28 cellular contexts compared by ENCODE assay signal in genomic region chr6:44228433-44228832, GRCh38. TPM values are rescaled to one million over a fixed set of nuclear protein-coding genes. Genes with fewer than 3 reads are reported as not detected.
A peak's percentile ranks its signal among the peaks of the same experiment; 100 is the strongest.
DNase-seq lines count a peak whose midpoint lies in the region; ATAC-seq and TF ChIP-seq lines count a peak whose summit lies in the region.
"Had no signal": no experiment of that assay in that cellular context is flagged by ENCODE, and none has a peak within 500 bp of the region (broad histone marks: within the 10 kb centered on the region; RNA-seq: fewer than 3 reads in every experiment).

No MANE protein-coding gene starts in this region.

- ATAC-seq in left ventricle myocardium superior (peak; percentile 1), left cardiac atrium (no peak), left lobe of liver (peak; percentile 59), psoas muscle (peak in 2 of 4 donors; percentile 2 to 16), HG03457 (IDR thresholded peaks at IDR 0.05; ENCODE audit: unreplicated experiment) (no peak)
- no peak for ATAC-seq in activated T-cell treated with anti-CD3 and anti-CD28 coated beads, Interleukin-2, amount 50 U/mL, for 4 hours
- ATAC-seq: A549; naive thymus-derived CD4-positive, alpha-beta T cell had no signal

- peaks cover 20% of the 10 kb centered on the region for H3K4me1 Mint-ChIP-seq in activated T-cell treated with anti-CD3 and anti-CD28 coated beads, Interleukin-2, amount 50 U/mL, for 24 hours (ENCODE audit: low read depth)
- H3K4me1 Mint-ChIP-seq in activated T-cell treated with anti-CD3 and anti-CD28 coated beads, Interleukin-2, amount 50 U/mL, for 4 hours (ENCODE audit: low read depth), result peaks cover 13% of the 10 kb centered on the region

- H3K27me3 ChIP-seq in psoas muscle (ENCODE audit: insufficient read depth in 3 of 3, low read length in 2 of 3) (no peaks in the 10 kb centered on the region), uterus (no peaks in the 10 kb centered on the region)
- H3K27me3 ChIP-seq: BLaER1, cardiac muscle cell had no signal

- TF ChIP-seq POLR2A in uterus (IDR thresholded peaks at IDR 0.05), result no peak

- H3K27me3 Mint-ChIP-seq in activated T-cell treated with anti-CD3 and anti-CD28 coated beads, Interleukin-2, amount 50 U/mL, for 24 hours, result no peaks in the 10 kb centered on the region
- no peaks in the 10 kb centered on the region for H3K27me3 Mint-ChIP-seq in activated T-cell treated with anti-CD3 and anti-CD28 coated beads, Interleukin-2, amount 50 U/mL, for 4 hours (ENCODE audit: low read depth)
- H3K27me3 Mint-ChIP-seq: activated CD4-positive, alpha-beta T cell treated with anti-CD3 and anti-CD28 coated beads, Interleukin-2, amount 10 ng/mL, durations not matched to agents 24 days and 14 days; naive thymus-derived CD4-positive, alpha-beta T cell had no signal

- H3K36me3 ChIP-seq in psoas muscle (ENCODE audit: insufficient read depth in 1 of 2, low read depth in 1 of 2), result peaks cover 2 to 40% of the 10 kb centered on the region in 2 donors
- H3K36me3 ChIP-seq in uterus, result no peaks in the 10 kb centered on the region

- peaks cover 68% of the 10 kb centered on the region for H3K4me1 ChIP-seq in psoas muscle
- peaks cover 0 to 17% of the 10 kb centered on the region in 2 donors for H3K4me1 ChIP-seq in uterus

- H3K9me3 Mint-ChIP-seq in activated T-cell treated with anti-CD3 and anti-CD28 coated beads, Interleukin-2, amount 50 U/mL, for 24 hours, result no peaks in the 10 kb centered on the region
- H3K9me3 Mint-ChIP-seq in activated T-cell treated with anti-CD3 and anti-CD28 coated beads, Interleukin-2, amount 50 U/mL, for 4 hours, result no peaks in the 10 kb centered on the region
- H3K9me3 Mint-ChIP-seq: activated CD4-positive, alpha-beta T cell treated with anti-CD3 and anti-CD28 coated beads, Interleukin-2, amount 10 ng/mL, durations not matched to agents 24 days and 14 days; activated naive CD4-positive, alpha-beta T cell treated with anti-CD3 and anti-CD28 coated beads for 36 hours; dendritic cell treated with granulocyte-macrophage colony-stimulating factor and Interleukin-4, amounts not matched to agents 40 ng/mL and 50 ng/mL, for 4 days; T-helper 2 cell treated with Interferon-gamma antibody and Interleukin-4, amounts not matched to agents 5 μg/mL and 100 μg/mL, for 36 hours had no signal

- H3K4me3 ChIP-seq in psoas muscle, result peak overlapping the region; percentile 71
- H3K4me3 ChIP-seq in uterus, result no peak overlapping the region
- H3K4me3 ChIP-seq: A549, BLaER1, cardiac muscle cell had no signal

- H3K27ac Mint-ChIP-seq in activated T-cell treated with anti-CD3 and anti-CD28 coated beads, Interleukin-2, amount 50 U/mL, for 24 hours, result no peak overlapping the region
- H3K27ac Mint-ChIP-seq: activated CD4-positive, alpha-beta T cell treated with anti-CD3 and anti-CD28 coated beads, Interleukin-2, amount 10 ng/mL, durations not matched to agents 24 days and 14 days; activated naive CD4-positive, alpha-beta T cell treated with anti-CD3 and anti-CD28 coated beads for 36 hours; dendritic cell treated with granulocyte-macrophage colony-stimulating factor and Interleukin-4, amounts not matched to agents 40 ng/mL and 50 ng/mL, for 4 days; T-helper 2 cell treated with Interferon-gamma antibody and Interleukin-4, amounts not matched to agents 5 μg/mL and 100 μg/mL, for 36 hours had no signal

- peaks cover 90% of the 10 kb centered on the region for H3K36me3 Mint-ChIP-seq in activated T-cell treated with anti-CD3 and anti-CD28 coated beads, Interleukin-2, amount 50 U/mL, for 24 hours (ENCODE audit: low read depth)
- peaks cover 24% of the 10 kb centered on the region for H3K36me3 Mint-ChIP-seq in activated T-cell treated with anti-CD3 and anti-CD28 coated beads, Interleukin-2, amount 50 U/mL, for 4 hours (ENCODE audit: insufficient read depth)
- H3K36me3 Mint-ChIP-seq: naive thymus-derived CD4-positive, alpha-beta T cell had no signal

- H3K4me3 Mint-ChIP-seq in activated T-cell treated with anti-CD3 and anti-CD28 coated beads, Interleukin-2, amount 50 U/mL, for 24 hours, result no peak overlapping the region
- H3K4me3 Mint-ChIP-seq in activated T-cell treated with anti-CD3 and anti-CD28 coated beads, Interleukin-2, amount 50 U/mL, for 4 hours, result no peak overlapping the region
- H3K4me3 Mint-ChIP-seq: activated CD4-positive, alpha-beta T cell treated with anti-CD3 and anti-CD28 coated beads, Interleukin-2, amount 10 ng/mL, durations not matched to agents 24 days and 14 days; activated naive CD4-positive, alpha-beta T cell treated with anti-CD3 and anti-CD28 coated beads for 36 hours; dendritic cell treated with granulocyte-macrophage colony-stimulating factor and Interleukin-4, amounts not matched to agents 40 ng/mL and 50 ng/mL, for 4 days; T-helper 2 cell treated with Interferon-gamma antibody and Interleukin-4, amounts not matched to agents 5 μg/mL and 100 μg/mL, for 36 hours had no signal

- H3K27ac ChIP-seq in psoas muscle (peak overlapping the region; percentile 87), uterus (peak overlapping the region; percentile 85 to 91)
- H3K27ac ChIP-seq: A549, BLaER1, VCaP had no signal

- intact Hi-C loops in left ventricle myocardium superior (cut with micrococcal nuclease), result no loop called here
- intact Hi-C loops in left cardiac atrium (cut with DNase I), result no loop called here
- intact Hi-C loops in psoas muscle (cut with DNase I), result loop anchor here in 1 of 2 donors (5.0 kb wide), 1 partner anchor 126 kb away; no protein-coding TSS in a partner anchor
- intact Hi-C loops in uterus (cut with DNase I; ENCODE audit: low total_unique reads), result no loop called here

- 43 to 54% (median 46%) methylated on average over 7 of the region's 7 CpGs for WGBS in psoas muscle, 3 donors

- H3K9me3 ChIP-seq in psoas muscle (no peaks in the 10 kb centered on the region), uterus (no peaks in the 10 kb centered on the region)
- H3K9me3 ChIP-seq: A549, BLaER1 had no signal

- no peak for TF ChIP-seq CTCF in psoas muscle (IDR thresholded peaks at IDR 0.05)
- no peak for TF ChIP-seq CTCF in uterus (IDR thresholded peaks at IDR 0.05)

- no peak for DNase-seq in left ventricle myocardium superior
- no peak for DNase-seq in left cardiac atrium
- DNase-seq in left lobe of liver (ENCODE audit: low spot score), result peak; percentile 85
- no peak for DNase-seq in psoas muscle
- DNase-seq in uterus, result no peak
- no peak for DNase-seq in activated T-cell treated with anti-CD3 and anti-CD28 coated beads, Interleukin-2, amount 50 U/mL, for 24 hours
- no peak for DNase-seq in activated T-cell treated with anti-CD3 and anti-CD28 coated beads, Interleukin-2, amount 50 U/mL, for 4 hours
- DNase-seq: activated naive CD4-positive, alpha-beta T cell treated with anti-CD3 and anti-CD28 coated beads for 36 hours; amniotic stem cell; Calu3; KBM-7; kidney; mesenchymal stem cell; MM.1S; NCI-H1417; NCI-H446; stimulated activated CD8-positive, alpha-beta memory T cell treated with anti-CD3 and anti-CD28 coated beads, Interleukin-4, amount 100 ng/mL, for 48 hours had no signal

RNA-seq across cellular contexts. Expression of gene SLC29A1, which starts 5.0 kb away (rescaled TPM):
- 217 TPM for total RNA-seq in left ventricle myocardium superior
- total RNA-seq in left cardiac atrium, result 100 to 1,000 TPM; 115 to 130 TPM
- total RNA-seq in left lobe of liver, result 37.5 TPM
- total RNA-seq in psoas muscle, result 10 to 100 TPM; 29.6 to 80.7 (median 41.6) TPM
- polyA plus RNA-seq in psoas muscle, result 10 to 100 TPM; 29.1 to 39.7 (median 39.1) TPM
- 100 to 1,000 TPM in 2 of 4 donors, 10 to 100 TPM in 2; 29.9 to 150 (median 95.1) TPM for total RNA-seq in uterus
- total RNA-seq in activated T-cell treated with anti-CD3 and anti-CD28 coated beads, Interleukin-2, amount 50 U/mL, for 4 hours, result 100 to 1,000 TPM; 165 to 199 (median 181) TPM

RNA-seq across cellular contexts. Expression of gene MYMX, which starts 11.7 kb away (rescaled TPM):
- total RNA-seq in left ventricle myocardium superior (0.67 TPM), left cardiac atrium (1 to 10 TPM; 2.4 to 3.8 TPM), left lobe of liver (not detected), psoas muscle (under 1 TPM in 3 of 4 donors, not detected in 1; 0.34 to 0.54 (median 0.36) TPM), uterus (not detected)
- under 1 TPM in 2 of 3 donors, not detected in 1; 0.09 to 0.61 TPM for polyA plus RNA-seq in psoas muscle
- total RNA-seq in activated T-cell treated with anti-CD3 and anti-CD28 coated beads, Interleukin-2, amount 50 U/mL, for 4 hours, result not detected
- total RNA-seq: activated CD4-positive, alpha-beta T cell treated with anti-CD3 and anti-CD28 coated beads, Interleukin-2, amount 10 ng/mL, durations not matched to agents 24 days and 14 days; activated naive CD4-positive, alpha-beta T cell treated with anti-CD3 and anti-CD28 coated beads for 36 hours; Calu3; cardiac muscle cell; fibroblast of lung; HT-29; naive thymus-derived CD4-positive, alpha-beta T cell had no signal
- polyA plus RNA-seq: A549; fibroblast of lung; naive thymus-derived CD4-positive, alpha-beta T cell had no signal

RNA-seq across cellular contexts. Expression of gene HSP90AB1, which starts 18.5 kb away (rescaled TPM):
- total RNA-seq in left ventricle myocardium superior (873 TPM), left cardiac atrium (100 to 1,000 TPM; 657 to 662 TPM), left lobe of liver (187 TPM), psoas muscle (1,000 to 10,000 TPM; 1,150 to 1,595 (median 1,339) TPM), uterus (100 to 1,000 TPM; 336 to 897 (median 564) TPM)
- polyA plus RNA-seq in psoas muscle, result 1,000 to 10,000 TPM in 2 of 3 donors, 100 to 1,000 TPM in 1; 743 to 1,128 (median 1,033) TPM
- 1,000 to 10,000 TPM; 3,050 to 3,190 (median 3,088) TPM for total RNA-seq in activated T-cell treated with anti-CD3 and anti-CD28 coated beads, Interleukin-2, amount 50 U/mL, for 4 hours

RNA-seq across cellular contexts. Expression of gene SLC35B2, which starts 28.9 kb away (rescaled TPM):
- total RNA-seq in left ventricle myocardium superior (20.0 TPM), left cardiac atrium (10 to 100 TPM; 23.3 to 29.9 TPM), left lobe of liver (18.4 TPM), psoas muscle (10 to 100 TPM; 10.9 to 23.3 (median 18.0) TPM), uterus (10 to 100 TPM in 3 of 4 donors, 1 to 10 TPM in 1; 5.9 to 39.5 (median 28.5) TPM)
- polyA plus RNA-seq in psoas muscle, result 10 to 100 TPM; 16.0 to 23.6 (median 20.8) TPM
- total RNA-seq in activated T-cell treated with anti-CD3 and anti-CD28 coated beads, Interleukin-2, amount 50 U/mL, for 4 hours, result 10 to 100 TPM; 35.0 to 42.5 (median 40.8) TPM

RNA-seq across cellular contexts. Expression of gene NFKBIE, which starts 36.9 kb away (rescaled TPM):
- total RNA-seq in left ventricle myocardium superior (3.1 TPM), left cardiac atrium (1 to 10 TPM; 3.8 to 5.8 TPM), left lobe of liver (2.8 TPM), psoas muscle (1 to 10 TPM; 2.1 to 5.0 (median 3.0) TPM), uterus (1 to 10 TPM; 1.3 to 5.9 (median 2.8) TPM)
- polyA plus RNA-seq in psoas muscle, result 1 to 10 TPM; 2.8 to 5.2 (median 4.0) TPM
- 10 to 100 TPM; 30.0 to 36.4 (median 33.1) TPM for total RNA-seq in activated T-cell treated with anti-CD3 and anti-CD28 coated beads, Interleukin-2, amount 50 U/mL, for 4 hours

Comparison
In these comparisons a context has a peak if more than half of its experiments do, and no peak if none do; other contexts are left out.
1. ATAC-seq: peak in left ventricle myocardium superior (single experiment) and left lobe of liver (single experiment); none in left cardiac atrium (0 of 2), HG03457 (single experiment) and activated T-cell treated with anti-CD3 and anti-CD28 coated beads, Interleukin-2, amount 50 U/mL, for 4 hours (0 of 2).